8 cellular contexts compared by ENCODE assay signal in the genomic region with DNA sequence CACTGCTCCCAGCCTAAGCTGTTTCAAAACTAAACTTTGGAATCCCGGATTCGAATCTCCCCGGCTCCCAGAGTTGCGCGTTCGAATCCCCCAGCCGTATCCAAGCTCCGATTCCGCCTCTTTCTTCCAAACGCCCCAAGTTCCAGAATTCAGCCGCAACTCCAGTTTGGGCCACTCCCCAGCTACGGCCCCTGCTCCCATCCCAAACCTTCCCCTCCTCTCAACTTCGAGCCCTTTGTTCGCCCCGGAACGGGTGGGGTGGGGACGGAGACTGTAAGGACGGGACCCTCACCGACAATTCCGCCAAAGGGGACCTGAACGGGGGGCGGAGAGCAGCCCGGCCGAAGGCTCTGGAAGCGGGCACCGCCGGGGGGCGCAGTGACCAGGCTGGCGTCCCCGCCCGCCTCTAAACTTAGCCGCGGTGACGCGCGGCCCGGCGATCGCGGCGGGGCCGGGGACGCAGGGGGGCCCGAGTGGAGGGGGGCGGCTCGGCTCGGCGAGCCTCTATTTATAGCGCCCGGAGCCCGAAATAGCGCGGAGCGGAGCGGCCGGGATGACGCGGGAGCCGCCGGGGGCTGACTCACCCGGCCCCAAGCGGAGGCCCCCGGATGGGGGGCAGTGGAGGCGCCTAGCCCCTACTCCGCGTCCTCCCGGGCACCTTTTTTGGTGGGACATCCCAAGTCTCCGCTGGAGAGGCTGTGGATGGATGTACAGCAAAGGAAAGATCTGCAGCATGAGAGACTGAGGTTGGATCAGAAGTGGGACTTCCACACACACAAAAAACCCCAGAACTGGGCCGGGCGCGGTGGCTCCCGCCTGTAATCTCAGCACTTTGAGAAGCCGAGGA. TPM values are rescaled to one million over a fixed set of nuclear protein-coding genes. Genes with fewer than 3 reads are reported as not detected.
DNase-seq lines count a peak whose midpoint lies in the region; ATAC-seq and TF ChIP-seq lines count a peak whose summit lies in the region.

No MANE protein-coding gene starts in this region.

- H3K9me3 Mint-ChIP-seq in CD4-positive, alpha-beta memory T cell = peaks cover 0 to 2% (median 0%) of the 10 kb centered on the region in 8 donors

- intact Hi-C loops in CD4-positive, alpha-beta memory T cell (cut with micrococcal nuclease) = loop anchor here (10.0 kb wide), 1 partner anchor 266 kb away; a partner anchor contains a TSS
- intact Hi-C loops in spleen (cut with DNase I; ENCODE audit: low total_unique reads) = no loop called here

- H3K36me3 Mint-ChIP-seq in CD4-positive, alpha-beta memory T cell = peaks cover 0 to 1% of the 10 kb centered on the region in 2 donors

- H3K27me3 Mint-ChIP-seq in CD4-positive, alpha-beta memory T cell = peaks cover 0 to 2% of the 10 kb centered on the region in 2 donors

- no peak for DNase-seq in CD4-positive, alpha-beta memory T cell
- DNase-seq in HuH-7.5 (ENCODE audit: low spot score) (peak; percentile 68), astrocyte of the cerebellum (ENCODE audit: low read depth) (no peak), spleen (no peak)

- H3K9me3 ChIP-seq in CD4-positive, alpha-beta memory T cell (ENCODE audit: control insufficient read depth in 1 of 2, low read length in 2 of 2) = no peaks in the 10 kb centered on the region
- no peaks in the 10 kb centered on the region for H3K9me3 ChIP-seq in spleen

- CTCF ChIA-PET in CD4-positive, alpha-beta memory T cell (lab: Charles Lee; ENCODE audit: partially characterized antibody) = interaction anchor here (1.0 to 6.0 kb wide), 6 partner anchors 11 to 69 kb away, joined by 3 to 66 read pairs (median 10); a partner anchor contains a TSS

- H3K4me1 ChIP-seq in CD4-positive, alpha-beta memory T cell (ENCODE audit: insufficient read depth, low read length) = peaks cover 23% of the 10 kb centered on the region
- H3K4me1 ChIP-seq in spleen = peaks cover 20 to 59% (median 39%) of the 10 kb centered on the region in 6 donors

- peaks cover 13 to 30% (median 20%) of the 10 kb centered on the region in 4 donors for H3K4me1 Mint-ChIP-seq in CD4-positive, alpha-beta memory T cell

- H3K27ac Mint-ChIP-seq in CD4-positive, alpha-beta memory T cell = peak overlapping the region in 2 of 7 donors; percentile 59

- POLR2A ChIA-PET in CD4-positive, alpha-beta memory T cell (lab: Charles Lee; ENCODE audit: partially characterized antibody) = interaction anchor here (0.9 to 1.5 kb wide), 3 partner anchors 11 to 68 kb away, joined by 3 to 12 read pairs (median 9); no protein-coding TSS in a partner anchor

- TF ChIP-seq CTCF in astrocyte of the cerebellum (IDR thresholded peaks at IDR 0.05; ENCODE audit: low read depth, low read length, missing control alignments) = peak; percentile 59
- TF ChIP-seq CTCF in spleen (IDR thresholded peaks at IDR 0.05 in 8 of 11, conservative IDR thresholded peaks at IDR 0.05 in 3 of 11) = peak in 6 of 11 experiments; percentile 16 to 43 (median 32)

- no peak overlapping the region for H3K27ac ChIP-seq in CD4-positive, alpha-beta memory T cell (ENCODE audit: low read depth, low read length)
- peak overlapping the region in 3 of 8 donors; percentile 4 to 62 (median 51) for H3K27ac ChIP-seq in spleen

- H3K27me3 ChIP-seq in CD4-positive, alpha-beta memory T cell (ENCODE audit: insufficient read depth, low read length) = peaks cover 3% of the 10 kb centered on the region
- H3K27me3 ChIP-seq in spleen (replicated peaks in 1 of 7) = peaks cover 0 to 27% (median 9%) of the 10 kb centered on the region in 7 donors

- H3K36me3 ChIP-seq in CD4-positive, alpha-beta memory T cell (ENCODE audit: insufficient read depth, low read length) = no peaks in the 10 kb centered on the region
- no peaks in the 10 kb centered on the region for H3K36me3 ChIP-seq in spleen

- ATAC-seq in HG02870 (IDR thresholded peaks at IDR 0.05; ENCODE audit: unreplicated experiment) = no peak
- ATAC-seq in HG03135 (IDR thresholded peaks at IDR 0.05; ENCODE audit: unreplicated experiment) = no peak
- ATAC-seq in HG02798 (IDR thresholded peaks at IDR 0.05; ENCODE audit: poor library complexity, unreplicated experiment) = no peak

- peak overlapping the region; percentile 60 to 87 (median 76) for H3K4me3 Mint-ChIP-seq in CD4-positive, alpha-beta memory T cell

- in situ Hi-C loops in astrocyte of the cerebellum (cut with HindIII; ENCODE audit: low sequenced_read_pairs) = no loop called here

- peak overlapping the region in 1 of 2 donors; percentile 24 for H3K4me3 ChIP-seq in CD4-positive, alpha-beta memory T cell (ENCODE audit: low read length in 2 of 2)
- H3K4me3 ChIP-seq in astrocyte of the cerebellum (ENCODE audit: low read depth, low read length) = peak overlapping the region; percentile 58
- peak overlapping the region; percentile 47 for H3K4me3 ChIP-seq in iPS-11a (ENCODE audit: low read depth, low read length)
- peak overlapping the region; percentile 23 to 67 (median 38) for H3K4me3 ChIP-seq in spleen

- TF ChIP-seq POLR2A in spleen (IDR thresholded peaks at IDR 0.05) = no peak

- 3 to 7% (median 3%) methylated on average over 33 to 73 of the region's 73 CpGs for WGBS in spleen, 5 donors

RNA-seq across cellular contexts. Expression of a gene that starts 4.9 kb away (rescaled TPM):
- total RNA-seq in CD4-positive, alpha-beta memory T cell = 10 to 100 TPM; 46.6 to 46.9 TPM
- polyA plus RNA-seq in CD4-positive, alpha-beta memory T cell = 10 to 100 TPM; 36.2 to 38.3 TPM
- 10 to 100 TPM; 47.3 to 69.4 (median 59.7) TPM for total RNA-seq in spleen
- polyA plus RNA-seq in spleen = 10 to 100 TPM; 45.3 to 54.6 (median 50.0) TPM

RNA-seq across cellular contexts. Expression of a gene that starts 22.2 kb away (rescaled TPM):
- 1 to 10 TPM; 2.0 to 2.9 TPM for total RNA-seq in CD4-positive, alpha-beta memory T cell
- polyA plus RNA-seq in CD4-positive, alpha-beta memory T cell = 1 to 10 TPM; 1.2 to 8.4 TPM
- 1 to 10 TPM; 2.6 to 4.3 (median 3.1) TPM for total RNA-seq in spleen
- polyA plus RNA-seq in spleen = 1 to 10 TPM; 2.1 to 4.3 (median 2.5) TPM

RNA-seq across cellular contexts. Expression of a gene that starts 23.7 kb away (rescaled TPM):
- 10 to 100 TPM; 10.3 to 13.0 TPM for total RNA-seq in CD4-positive, alpha-beta memory T cell
- polyA plus RNA-seq in CD4-positive, alpha-beta memory T cell = under 1 TPM; 0.66 to 0.76 TPM
- total RNA-seq in spleen = 10 to 100 TPM in 5 of 7 donors, 1 to 10 TPM in 2; 3.9 to 18.1 (median 12.5) TPM
- 10 to 100 TPM in 1 of 3 donors, 1 to 10 TPM in 2; 7.5 to 13.2 (median 8.8) TPM for polyA plus RNA-seq in spleen

RNA-seq across cellular contexts. Expression of a gene that starts 39.2 kb away (rescaled TPM):
- total RNA-seq in CD4-positive, alpha-beta memory T cell = 1 to 10 TPM; 4.2 to 4.7 TPM
- polyA plus RNA-seq in CD4-positive, alpha-beta memory T cell = 10 to 100 TPM; 12.5 to 17.1 TPM
- 10 to 100 TPM in 2 of 7 donors, 1 to 10 TPM in 4, under 1 TPM in 1; 0.92 to 41.7 (median 1.6) TPM for total RNA-seq in spleen
- polyA plus RNA-seq in spleen = 1 to 10 TPM in 2 of 3 donors, under 1 TPM in 1; 0.42 to 2.2 (median 1.3) TPM

RNA-seq across cellular contexts. Expression of a gene that starts 58.2 kb away (rescaled TPM):
- total RNA-seq in CD4-positive, alpha-beta memory T cell = 10 to 100 TPM; 17.9 to 19.3 TPM
- 1 to 10 TPM; 5.1 to 9.2 TPM for polyA plus RNA-seq in CD4-positive, alpha-beta memory T cell
- total RNA-seq in spleen = 10 to 100 TPM; 12.2 to 22.1 (median 14.7) TPM
- 10 to 100 TPM; 11.5 to 19.1 (median 17.3) TPM for polyA plus RNA-seq in spleen
